Comparison of ENCODE assay signal across 16 cellular contexts in genomic region chr7:46178685-46179084, GRCh38.
DNase-seq lines count a peak whose midpoint lies in the region; ATAC-seq and TF ChIP-seq lines count a peak whose summit lies in the region.
"Had no signal": no experiment of that assay in that cellular context is flagged by ENCODE, and none has a peak within 500 bp of the region (broad histone marks: within the 10 kb centered on the region; RNA-seq: fewer than 3 reads in every experiment).

No MANE protein-coding gene starts in this region.

- H3K4me1 Mint-ChIP-seq in activated naive CD4-positive, alpha-beta T cell treated with anti-CD3 and anti-CD28 coated beads, Interleukin-2, amount 10 ng/mL, durations not matched to agents 7 days and 5 days: no peaks in the 10 kb centered on the region

- peaks cover 2% of the 10 kb centered on the region for H3K9me3 Mint-ChIP-seq in activated naive CD4-positive, alpha-beta T cell treated with anti-CD3 and anti-CD28 coated beads, Interleukin-2, amount 10 ng/mL, durations not matched to agents 7 days and 5 days

- peak overlapping the region; percentile 34; the same call in 1 of the 2 replicates for H4K91ac ChIP-seq in IMR-90 (ENCODE audit: insufficient read depth, low read depth, low read length)

- H3K36me3 Mint-ChIP-seq in activated naive CD4-positive, alpha-beta T cell treated with anti-CD3 and anti-CD28 coated beads, Interleukin-2, amount 10 ng/mL, durations not matched to agents 7 days and 5 days: no peaks in the 10 kb centered on the region

- TF ChIP-seq RAD21 in IMR-90 (IDR thresholded peaks at IDR 0.05; ENCODE audit: low read length): no peak

- H3K9ac ChIP-seq in IMR-90 (ENCODE audit: low read depth, low read length): no peak overlapping the region

- no peak overlapping the region for H3K27ac Mint-ChIP-seq in activated naive CD4-positive, alpha-beta T cell treated with anti-CD3 and anti-CD28 coated beads, Interleukin-2, amount 10 ng/mL, durations not matched to agents 7 days and 5 days

- H3K36me3 ChIP-seq in IMR-90 (ENCODE audit: control insufficient read depth, insufficient read depth, low read length): no peaks in the 10 kb centered on the region
- no peaks in the 10 kb centered on the region for H3K36me3 ChIP-seq in kidney epithelial cell (ENCODE audit: control insufficient read depth, insufficient read depth, low read length)
- H3K36me3 ChIP-seq: SJCRH30 had no signal

- intact Hi-C loops in IMR-90 (cut with micrococcal nuclease): no loop called here

- peak overlapping the region; percentile 83 for H3K4ac ChIP-seq in IMR-90 (ENCODE audit: low read depth, low read length)

- no TSS peak for BruUV-seq in IMR-90 (replicated peaks; lab: Mats Ljungman, UMichigan)

- no peak for TF ChIP-seq POLR2A in IMR-90 (IDR thresholded peaks at IDR 0.05; ENCODE audit: low read depth, low read length)

- peak overlapping the region; percentile 49 for H2AK5ac ChIP-seq in IMR-90 (ENCODE audit: low read depth, low read length)

- no peak overlapping the region for H2AFZ ChIP-seq in IMR-90 (replicated peaks; ENCODE audit: low read length, poor library complexity)

- peak overlapping the region in 1 of 2 experiments; percentile 41; a peak in 1 of 4 replicates for H4K8ac ChIP-seq in IMR-90 (ENCODE audit: low read depth in 2 of 2, low read length in 2 of 2)

- H3K27me3 Mint-ChIP-seq in activated naive CD4-positive, alpha-beta T cell treated with anti-CD3 and anti-CD28 coated beads, Interleukin-2, amount 10 ng/mL, durations not matched to agents 7 days and 5 days: no peaks in the 10 kb centered on the region

- peaks cover 16% of the 10 kb centered on the region for H3K9me1 ChIP-seq in IMR-90 (ENCODE audit: insufficient read depth, low read length)

- no peak overlapping the region for H2BK5ac ChIP-seq in IMR-90 (ENCODE audit: low read depth, low read length, poor library complexity, severe bottlenecking)

- H3K4me3 Mint-ChIP-seq in activated naive CD4-positive, alpha-beta T cell treated with anti-CD3 and anti-CD28 coated beads, Interleukin-2, amount 10 ng/mL, durations not matched to agents 7 days and 5 days: no peak overlapping the region

- no peak overlapping the region for H3K23ac ChIP-seq in IMR-90 (ENCODE audit: low read depth, low read length)

- H3K4me2 ChIP-seq in IMR-90 (ENCODE audit: low read depth, low read length): no peak overlapping the region

- H3K27me3 ChIP-seq in IMR-90 (ENCODE audit: control insufficient read depth, insufficient read depth, low read length) (no peaks in the 10 kb centered on the region), kidney epithelial cell (ENCODE audit: control insufficient read depth, insufficient read depth, low read length) (no peaks in the 10 kb centered on the region)
- H3K27me3 ChIP-seq: SJCRH30 had no signal

- no peak overlapping the region for H3K56ac ChIP-seq in IMR-90 (ENCODE audit: extremely low read depth, insufficient read depth, low read length)

- ATAC-seq in IMR-90 (ENCODE audit: low read depth) (peak; percentile 85; the same call in 1 of the 2 replicates), HG03095 (IDR thresholded peaks at IDR 0.05; ENCODE audit: unreplicated experiment) (no peak)
- ATAC-seq: stimulated activated naive CD8-positive, alpha-beta T cell treated with anti-CD3 and anti-CD28 coated beads, Interleukin-15, Interleukin-2, amounts not matched to agents 100 U/mL and 50 U/mL, for 24 hours had no signal

- DNase-seq in AG08395 (ENCODE audit: low spot score) (peak; percentile 65), IMR-90 (peak; percentile 84), astrocyte of the spinal cord (ENCODE audit: low read depth, low spot score) (peak; percentile 54), kidney epithelial cell (ENCODE audit: low read depth) (peak; percentile 63), RWPE1 (ENCODE audit: low spot score) (no peak), SIG-M5 (lab: John Stamatoyannopoulos, UW) (no peak)
- no peak for DNase-seq in activated naive CD4-positive, alpha-beta T cell treated with anti-CD3 and anti-CD28 coated beads, Interleukin-2, amount 10 ng/mL, durations not matched to agents 7 days and 5 days
- DNase-seq: activated CD4-positive, alpha-beta T cell treated with anti-CD3 and anti-CD28 coated beads, Interleukin-2, amount 50 U/mL, for 4 hours; NCI-H1930; NCI-H524 treated with DMSO at 0.1 percent for 48 hours; nucleus accumbens; SJCRH30; small intestine; stimulated activated naive CD8-positive, alpha-beta T cell treated with anti-CD3 and anti-CD28 coated beads, Interleukin-15, Interleukin-2, amounts not matched to agents 100 U/mL and 50 U/mL, for 24 hours had no signal

- POLR2A ChIA-PET in IMR-90 (lab: Charles Lee; ENCODE audit: unreplicated experiment): no interaction called here
- POLR2A ChIA-PET in RWPE1 (lab: Yijun Ruan, JAX; ENCODE audit: low non-redundant PET): no interaction called here

- no peak overlapping the region for H2AK9ac ChIP-seq in IMR-90 (replicated peaks; ENCODE audit: low read depth, low read length, poor library complexity)

- in situ Hi-C loops in IMR-90 (cut with MboI; ENCODE audit: low sequenced_read_pairs) (no loop called here), astrocyte of the spinal cord (cut with HindIII; ENCODE audit: low sequenced_read_pairs) (no loop called here)

- CTCF ChIA-PET in IMR-90 (lab: Yijun Ruan, JAX) (no interaction called here), RWPE1 (lab: Yijun Ruan, JAX) (no interaction called here)
- CTCF ChIA-PET in activated naive CD4-positive, alpha-beta T cell treated with anti-CD3 and anti-CD28 coated beads, Interleukin-2, amount 10 ng/mL, durations not matched to agents 7 days and 5 days (lab: Charles Lee): no interaction called here

- H2BK20ac ChIP-seq in IMR-90 (ENCODE audit: low read depth, low read length): peak overlapping the region; percentile 94; the same call in 1 of the 2 replicates

- no peaks in the 10 kb centered on the region for H3K9me3 ChIP-seq in IMR-90 (ENCODE audit: control insufficient read depth, insufficient read depth, low read length)
- H3K9me3 ChIP-seq: SJCRH30 had no signal

- no peak overlapping the region for H3K14ac ChIP-seq in IMR-90 (replicated peaks; ENCODE audit: low read depth, low read length)

- H3K18ac ChIP-seq in IMR-90 (ENCODE audit: low read depth, low read length): no peak overlapping the region

- H3K79me1 ChIP-seq in IMR-90 (ENCODE audit: low read depth in 1 of 2, low read length in 2 of 2): no peaks in the 10 kb centered on the region

- H3K4me1 ChIP-seq in IMR-90 (ENCODE audit: control insufficient read depth, insufficient read depth, low read length): peaks cover 12% of the 10 kb centered on the region
- H3K4me1 ChIP-seq: SJCRH30 had no signal

- H3K4me3 ChIP-seq in IMR-90 (ENCODE audit: insufficient read depth, low read depth, low read length): no peak overlapping the region
- H3K4me3 ChIP-seq in astrocyte of the spinal cord (ENCODE audit: low read depth, low read length): no peak overlapping the region
- H3K4me3 ChIP-seq in kidney epithelial cell (ENCODE audit: low read depth, low read length): no peak overlapping the region
- H3K4me3 ChIP-seq: dorsolateral prefrontal cortex, SJCRH30 had no signal

- H2BK15ac ChIP-seq in IMR-90 (ENCODE audit: low read depth, low read length): peak overlapping the region; percentile 85; the same call in 2 of the 3 replicates

- H4K5ac ChIP-seq in IMR-90 (ENCODE audit: low read depth, low read length): no peak overlapping the region

- peak overlapping the region; percentile 67 for H2BK120ac ChIP-seq in IMR-90 (ENCODE audit: low read depth, low read length)

- H3K27ac ChIP-seq in IMR-90 (ENCODE audit: insufficient read depth, low read length) (no peak overlapping the region), RWPE1 (no peak overlapping the region)
- H3K27ac ChIP-seq: SJCRH30 had no signal

- dilution Hi-C loops in IMR-90 (cut with HindIII; ENCODE audit: low sequenced_read_pairs, unreplicated experiment): no loop called here

- H4K20me1 ChIP-seq in IMR-90 (ENCODE audit: insufficient read depth, low read length): no peaks in the 10 kb centered on the region

- TF ChIP-seq CTCF in IMR-90 (conservative IDR thresholded peaks at IDR 0.05; ENCODE audit: low read depth, low read length) (no peak), astrocyte of the spinal cord (IDR thresholded peaks at IDR 0.05; ENCODE audit: low read depth, low read length) (no peak), kidney epithelial cell (IDR thresholded peaks at IDR 0.05; ENCODE audit: insufficient read depth, low read length, poor library complexity, severe bottlenecking) (no peak), RWPE1 (conservative IDR thresholded peaks at IDR 0.05; ENCODE audit: low read depth) (no peak)

TF ChIP-seq in IMR-90, 13 proteins besides CTCF, POLR2A, EP300 and RAD21:
- peak; percentile 48; the same call in 1 of the 2 replicates for TF ChIP-seq MAFK (IDR thresholded peaks at IDR 0.05; ENCODE audit: low read depth, low read length)
- TF ChIP-seq, protein P1, sequence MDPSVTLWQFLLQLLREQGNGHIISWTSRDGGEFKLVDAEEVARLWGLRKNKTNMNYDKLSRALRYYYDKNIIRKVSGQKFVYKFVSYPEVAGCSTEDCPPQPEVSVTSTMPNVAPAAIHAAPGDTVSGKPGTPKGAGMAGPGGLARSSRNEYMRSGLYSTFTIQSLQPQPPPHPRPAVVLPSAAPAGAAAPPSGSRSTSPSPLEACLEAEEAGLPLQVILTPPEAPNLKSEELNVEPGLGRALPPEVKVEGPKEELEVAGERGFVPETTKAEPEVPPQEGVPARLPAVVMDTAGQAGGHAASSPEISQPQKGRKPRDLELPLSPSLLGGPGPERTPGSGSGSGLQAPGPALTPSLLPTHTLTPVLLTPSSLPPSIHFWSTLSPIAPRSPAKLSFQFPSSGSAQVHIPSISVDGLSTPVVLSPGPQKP (IDR thresholded peaks at IDR 0.05; ENCODE audit: borderline replicate concordance, low read depth, low read length): no peak

Comparison
In these comparisons a context has a peak if more than half of its experiments do, and no peak if none do; other contexts are left out.
1. DNase-seq: peak in AG08395 (single experiment), IMR-90 (single experiment), astrocyte of the spinal cord (single experiment) and kidney epithelial cell (single experiment); none in RWPE1 (single experiment), activated naive CD4-positive, alpha-beta T cell treated with anti-CD3 and anti-CD28 coated beads, Interleukin-2, amount 10 ng/mL, durations not matched to agents 7 days and 5 days (single experiment) and SIG-M5 (single experiment).